16 cellular contexts compared by ENCODE assay signal in the genomic region with DNA sequence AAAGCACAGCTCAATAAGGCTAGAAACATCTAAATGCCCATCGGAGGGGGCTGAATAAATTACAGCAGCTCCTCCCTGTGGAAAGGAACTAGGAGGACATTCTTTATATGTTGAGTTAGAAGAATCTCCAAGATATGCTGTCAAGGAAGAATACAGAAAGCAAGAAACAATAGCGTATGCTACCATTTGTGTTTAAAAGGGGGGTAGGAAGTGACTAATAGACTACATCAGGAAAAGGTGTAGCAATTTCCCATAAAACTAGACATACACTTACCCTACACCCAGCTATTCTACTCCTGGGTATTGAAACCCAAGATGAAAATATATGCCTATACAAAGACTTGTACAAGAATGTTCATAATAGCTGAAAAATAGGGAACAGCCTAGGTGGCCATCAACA. TPM values are rescaled to one million over a fixed set of nuclear protein-coding genes. Genes with fewer than 3 reads are reported as not detected.
DNase-seq lines count a peak whose midpoint lies in the region; ATAC-seq and TF ChIP-seq lines count a peak whose summit lies in the region.
"Had no signal": no experiment of that assay in that cellular context is flagged by ENCODE, and none has a peak within 500 bp of the region (broad histone marks: within the 10 kb centered on the region; RNA-seq: fewer than 3 reads in every experiment).

No MANE protein-coding gene starts in this region.

- WGBS in esophagus muscularis mucosa = 77% methylated on average over 2 of the region's 2 CpGs

- no peaks in the 10 kb centered on the region for H3K9me3 Mint-ChIP-seq in naive thymus-derived CD4-positive, alpha-beta T cell
- H3K9me3 Mint-ChIP-seq in progenitor cell of endocrine pancreas (ENCODE audit: low read depth) = no peaks in the 10 kb centered on the region
- H3K9me3 Mint-ChIP-seq: activated T-cell treated with anti-CD3 and anti-CD28 coated beads, Interleukin-2, amount 50 U/mL, for 72 hours had no signal

- H3K27me3 ChIP-seq in Panc1 (ENCODE audit: control insufficient read depth, insufficient read depth, low read length) (no peaks in the 10 kb centered on the region), esophagus muscularis mucosa (no peaks in the 10 kb centered on the region)
- H3K27me3 ChIP-seq in naive thymus-derived CD4-positive, alpha-beta T cell (ENCODE audit: control insufficient read depth in 2 of 2, insufficient read depth in 2 of 2, low read length in 2 of 2) = no peaks in the 10 kb centered on the region
- H3K27me3 ChIP-seq: testis had no signal

- CTCF ChIA-PET in Panc1 (lab: Charles Lee) = interaction anchor here (0.7 to 0.9 kb wide), 2 partner anchors 60 to 70 kb away, joined by 4 to 5 read pairs; no protein-coding TSS in a partner anchor
- CTCF ChIA-PET in naive thymus-derived CD4-positive, alpha-beta T cell (lab: Charles Lee) = interaction anchor here (0.6 to 0.7 kb wide), 4 partner anchors 24 to 499 kb away, joined by 3 read pairs; no protein-coding TSS in a partner anchor

- H3K27me3 Mint-ChIP-seq in naive thymus-derived CD4-positive, alpha-beta T cell = peaks cover 0 to 2% (median 0%) of the 10 kb centered on the region in 5 donors
- peaks cover 9% of the 10 kb centered on the region for H3K27me3 Mint-ChIP-seq in progenitor cell of endocrine pancreas

- H3K9me3 ChIP-seq in Panc1 (ENCODE audit: control insufficient read depth, insufficient read depth, low read depth, low read length) = no peaks in the 10 kb centered on the region
- no peaks in the 10 kb centered on the region for H3K9me3 ChIP-seq in esophagus muscularis mucosa
- no peaks in the 10 kb centered on the region for H3K9me3 ChIP-seq in naive thymus-derived CD4-positive, alpha-beta T cell (ENCODE audit: control insufficient read depth in 2 of 3, low read length in 3 of 3)
- H3K9me3 ChIP-seq: BLaER1 treated with 17β-estradiol and CSF1 and Interleukin-3, amounts not matched to agents 10 nM and 100 nM; sigmoid colon; testis had no signal

- H3K4me1 Mint-ChIP-seq in naive thymus-derived CD4-positive, alpha-beta T cell = peaks cover 0 to 8% (median 7%) of the 10 kb centered on the region in 7 donors
- H3K4me1 Mint-ChIP-seq in progenitor cell of endocrine pancreas (ENCODE audit: low read depth) = peaks cover 5% of the 10 kb centered on the region

- peaks cover 6% of the 10 kb centered on the region; the same call in 1 of the 2 replicates for H3K4me1 ChIP-seq in Panc1 (ENCODE audit: control insufficient read depth, insufficient read depth, low read length)
- H3K4me1 ChIP-seq in esophagus muscularis mucosa = peaks cover 29 to 39% (median 34%) of the 10 kb centered on the region in 4 donors
- peaks cover 0 to 9% of the 10 kb centered on the region in 2 donors for H3K4me1 ChIP-seq in naive thymus-derived CD4-positive, alpha-beta T cell (ENCODE audit: control insufficient read depth in 2 of 2, insufficient read depth in 2 of 2, low read length in 2 of 2)

- no peak for TF ChIP-seq EP300 in esophagus muscularis mucosa (IDR thresholded peaks at IDR 0.05)

- no peak overlapping the region for H3K4me3 ChIP-seq in Panc1 (ENCODE audit: low read depth in 2 of 2, low read length in 2 of 2)
- no peak overlapping the region for H3K4me3 ChIP-seq in esophagus muscularis mucosa
- no peak overlapping the region for H3K4me3 ChIP-seq in naive thymus-derived CD4-positive, alpha-beta T cell (ENCODE audit: low read length)
- H3K4me3 ChIP-seq: BLaER1 treated with 17β-estradiol and CSF1 and Interleukin-3, amounts not matched to agents 10 nM and 100 nM; sigmoid colon; testis had no signal

- TF ChIP-seq CTCF in Panc1 (IDR thresholded peaks at IDR 0.05) (no peak), esophagus muscularis mucosa (IDR thresholded peaks at IDR 0.05) (no peak), progenitor cell of endocrine pancreas (IDR thresholded peaks at IDR 0.05; ENCODE audit: unreplicated experiment) (no peak)

- no peak for ATAC-seq in Panc1
- ATAC-seq in HG03280 (IDR thresholded peaks at IDR 0.05; ENCODE audit: unreplicated experiment) = no peak
- no peak for ATAC-seq in naive thymus-derived CD4-positive, alpha-beta T cell
- ATAC-seq: activated T-cell treated with anti-CD3 and anti-CD28 coated beads, Interleukin-2, amount 50 U/mL, for 72 hours had no signal

- peak overlapping the region in 4 of 9 donors; percentile 32 to 84 (median 44) for H3K27ac Mint-ChIP-seq in naive thymus-derived CD4-positive, alpha-beta T cell
- no peak overlapping the region for H3K27ac Mint-ChIP-seq in progenitor cell of endocrine pancreas
- H3K27ac Mint-ChIP-seq: activated T-cell treated with anti-CD3 and anti-CD28 coated beads, Interleukin-2, amount 50 U/mL, for 72 hours had no signal

- H3K27ac ChIP-seq in Panc1 (ENCODE audit: low read length) (no peak overlapping the region), esophagus muscularis mucosa (replicated peaks in 1 of 4) (peak overlapping the region in 3 of 4 donors; percentile 14 to 38 (median 31))
- H3K27ac ChIP-seq in naive thymus-derived CD4-positive, alpha-beta T cell (ENCODE audit: low read depth, low read length) = no peak overlapping the region
- H3K27ac ChIP-seq: BLaER1 treated with 17β-estradiol and CSF1 and Interleukin-3, amounts not matched to agents 10 nM and 100 nM; testis had no signal

- no peak for TF ChIP-seq POLR2A in esophagus muscularis mucosa (IDR thresholded peaks at IDR 0.05; ENCODE audit: low read depth)

- DNase-seq in GF-D8 (lab: John Stamatoyannopoulos, UW) (peak; percentile 13), Panc1 (ENCODE audit: low read depth, low spot score) (no peak), esophagus muscularis mucosa (ENCODE audit: extremely low spot score) (no peak), pulmonary artery endothelial cell (ENCODE audit: low read depth, low spot score) (peak; percentile 63), progenitor cell of endocrine pancreas (ENCODE audit: low spot score, unreplicated experiment) (no peak)
- no peak for DNase-seq in naive thymus-derived CD4-positive, alpha-beta T cell
- DNase-seq: activated CD4-positive, alpha-beta T cell treated with anti-CD3 and anti-CD28 coated beads, Interleukin-2, amount 50 U/mL, for 4 hours; activated T-cell treated with anti-CD3 and anti-CD28 coated beads, Interleukin-2, amount 50 U/mL, for 72 hours; DMS53; NCI-H2081 treated with DMSO at 0.1 percent for 48 hours; sigmoid colon; stimulated activated CD4-positive, alpha-beta T cell treated with anti-CD3 and anti-CD28 coated beads, Interleukin-2, amount 100 ng/mL, for 48 hours; SW 1271; testis had no signal

- POLR2A ChIA-PET in Panc1 (lab: Charles Lee) = no interaction called here
- POLR2A ChIA-PET in naive thymus-derived CD4-positive, alpha-beta T cell (lab: Charles Lee) = interaction anchor here (1.3 kb wide), 1 partner anchor 10 kb away, joined by 4 read pairs; no protein-coding TSS in a partner anchor

- H3K36me3 Mint-ChIP-seq in naive thymus-derived CD4-positive, alpha-beta T cell = peaks cover 2 to 17% (median 7%) of the 10 kb centered on the region in 5 donors
- peaks cover under 1% of the 10 kb centered on the region for H3K36me3 Mint-ChIP-seq in progenitor cell of endocrine pancreas (ENCODE audit: insufficient read depth)

- H3K36me3 ChIP-seq in Panc1 (ENCODE audit: control insufficient read depth, insufficient read depth, low read length) (peaks cover 21% of the 10 kb centered on the region), esophagus muscularis mucosa (peaks cover 28 to 51% (median 43%) of the 10 kb centered on the region in 4 donors)
- peaks cover 5 to 52% (median 13%) of the 10 kb centered on the region in 3 experiments for H3K36me3 ChIP-seq in naive thymus-derived CD4-positive, alpha-beta T cell (ENCODE audit: control insufficient read depth in 2 of 3, insufficient read depth in 3 of 3, low read length in 3 of 3)

- in situ Hi-C loops in Panc1 (cut with HindIII; ENCODE audit: low pct_unique_long_range_greater_than_20kb, low sequenced_read_pairs) = no loop called here

- intact Hi-C loops in Panc1 (cut with micrococcal nuclease; ENCODE audit: unreplicated experiment) = no loop called here
- intact Hi-C loops in esophagus muscularis mucosa (cut with DNase I) = no loop called here
- intact Hi-C loops in naive thymus-derived CD4-positive, alpha-beta T cell (cut with micrococcal nuclease) = loop anchor here (2.0 kb wide), 2 partner anchors 21 to 49 kb away; a partner anchor contains a TSS

- H3K4me3 Mint-ChIP-seq in naive thymus-derived CD4-positive, alpha-beta T cell = no peak overlapping the region
- H3K4me3 Mint-ChIP-seq in progenitor cell of endocrine pancreas (ENCODE audit: low read depth) = no peak overlapping the region
- H3K4me3 Mint-ChIP-seq: activated T-cell treated with anti-CD3 and anti-CD28 coated beads, Interleukin-2, amount 50 U/mL, for 72 hours had no signal

- TSS peak; percentile 46 for BruUV-seq in Panc1 (replicated peaks; lab: Mats Ljungman, UMichigan)

RNA-seq across cellular contexts. Expression of a gene that starts 21.6 kb away (rescaled TPM):
- total RNA-seq in Panc1 (2021; ENCODE audit: unreplicated experiment) = 246 TPM
- polyA plus RNA-seq in Panc1 (2012; ENCODE audit: insufficient read length) = 179 TPM
- 100 to 1,000 TPM in 1 of 4 donors, 10 to 100 TPM in 3; 67.7 to 110 (median 89.6) TPM for total RNA-seq in esophagus muscularis mucosa
- 248 and 301 TPM in 2 replicates for total RNA-seq in pulmonary artery endothelial cell
- total RNA-seq in naive thymus-derived CD4-positive, alpha-beta T cell = 100 to 1,000 TPM; 110 to 219 (median 132) TPM
- polyA plus RNA-seq in naive thymus-derived CD4-positive, alpha-beta T cell = 100 to 1,000 TPM in 1 of 2 donors, 10 to 100 TPM in 1; 94.8 to 117 TPM
- total RNA-seq in progenitor cell of endocrine pancreas = 171 and 176 TPM in 2 replicates

RNA-seq across cellular contexts. Expression of a gene that starts 49.8 kb away (rescaled TPM):
- total RNA-seq in Panc1 (2021; ENCODE audit: unreplicated experiment) (122 TPM), esophagus muscularis mucosa (10 to 100 TPM; 21.4 to 28.9 (median 23.8) TPM), pulmonary artery endothelial cell (92.8 and 110 TPM in 2 replicates), progenitor cell of endocrine pancreas (51.3 and 53.6 TPM in 2 replicates)
- 167 TPM for polyA plus RNA-seq in Panc1 (2012; ENCODE audit: insufficient read length)
- total RNA-seq in naive thymus-derived CD4-positive, alpha-beta T cell = 10 to 100 TPM; 16.8 to 59.3 (median 22.5) TPM
- 10 to 100 TPM; 54.8 to 73.7 TPM for polyA plus RNA-seq in naive thymus-derived CD4-positive, alpha-beta T cell

Comparison
In these comparisons a context has a peak if more than half of its experiments do, and no peak if none do; other contexts are left out.
1. DNase-seq: peak in GF-D8 (single experiment) and pulmonary artery endothelial cell (single experiment); none in Panc1 (single experiment), esophagus muscularis mucosa (single experiment), naive thymus-derived CD4-positive, alpha-beta T cell (0 of 9) and progenitor cell of endocrine pancreas (single experiment).
2. H3K27ac ChIP-seq: peak in esophagus muscularis mucosa (3 of 4); none in Panc1 (single experiment) and naive thymus-derived CD4-positive, alpha-beta T cell (single experiment).
3. intact Hi-C loops: an anchor here in naive thymus-derived CD4-positive, alpha-beta T cell (2.0 kb wide); none called in Panc1 and esophagus muscularis mucosa.